1 cellular context compared by ENCODE assay signal in genomic region chr20:51753220-51753619, GRCh38. TPM values are rescaled to one million over a fixed set of nuclear protein-coding genes. Genes with fewer than 3 reads are reported as not detected.
"Had no signal": no experiment of that assay in that cellular context is flagged by ENCODE, and none has a peak within 500 bp of the region (broad histone marks: within the 10 kb centered on the region; RNA-seq: fewer than 3 reads in every experiment).

No MANE protein-coding gene starts in this region.

RNA-seq across cellular contexts. Expression of gene SALL4, which starts 49.1 kb away (rescaled TPM):
- total RNA-seq: gastrocnemius medialis had no signal
